In the genomic region with DNA sequence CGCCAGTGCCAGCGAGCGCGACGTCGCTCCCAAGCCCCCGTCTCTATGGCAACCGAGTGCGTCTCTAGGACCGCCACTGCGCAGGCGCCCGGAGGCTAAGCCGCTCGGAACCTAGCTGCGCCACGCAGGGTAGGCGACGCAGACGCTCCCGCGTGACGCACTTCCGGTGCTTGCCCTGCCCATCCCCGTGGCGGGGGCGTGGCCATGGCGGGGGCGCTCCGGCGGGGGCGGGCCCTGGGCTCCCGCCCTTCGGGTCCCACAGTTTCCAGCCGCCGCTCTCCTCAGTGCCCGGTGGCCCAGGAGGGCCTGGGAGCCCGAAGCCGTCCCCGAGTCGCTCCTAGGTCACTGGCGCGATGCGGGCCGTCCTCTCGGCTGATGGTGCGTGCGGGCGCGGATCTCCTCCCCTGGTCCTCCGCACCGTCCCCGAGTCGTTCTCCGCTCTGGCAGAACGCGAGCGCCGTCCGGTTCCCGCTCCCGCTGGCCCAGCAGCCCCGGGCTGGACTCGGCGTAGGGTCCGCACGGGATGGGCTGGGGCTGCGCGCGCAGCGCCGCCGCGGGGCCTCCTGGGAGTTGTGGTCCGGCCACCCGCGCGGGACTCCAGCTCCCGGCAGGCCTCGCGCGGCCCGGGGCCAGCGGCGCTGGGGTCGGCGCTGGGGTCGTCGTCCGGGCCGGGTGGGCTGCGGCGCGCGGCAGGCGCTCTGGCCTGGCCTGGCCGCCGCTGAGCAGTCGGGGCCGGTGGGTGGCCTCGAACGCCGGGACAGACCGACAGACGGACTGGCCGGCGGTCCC, we compare ENCODE assay signal across 8 cellular contexts. TPM values are rescaled to one million over a fixed set of nuclear protein-coding genes. Genes with fewer than 3 reads are reported as not detected.
A peak's percentile ranks its signal among the peaks of the same experiment; 100 is the strongest.
DNase-seq lines count a peak whose midpoint lies in the region; ATAC-seq and TF ChIP-seq lines count a peak whose summit lies in the region.

TSS of gene MIB2 (plus strand) at position 245 of the 789 bp plus-strand sequence. CDS start 7,953 bp downstream, outside the sequence.

- intact Hi-C loops in activated naive CD4-positive, alpha-beta T cell treated with anti-CD3 and anti-CD28 coated beads for 36 hours (cut with micrococcal nuclease) = loop anchor here (1.0 to 2.0 kb wide), 4 partner anchors 13 to 240 kb away; partner anchors contain the start of genes AURKAIP1, CDK11B and SSU72

- H3K4me3 ChIP-seq in gastroesophageal sphincter (peak within 1 kb of the TSS; percentile 70 to 85), neutrophil (ENCODE audit: low read depth in 1 of 2, low read length in 1 of 2) (peak within 1 kb of the TSS; percentile 82 to 99)

- no peaks in the 10 kb centered on the region for H3K9me3 Mint-ChIP-seq in activated naive CD4-positive, alpha-beta T cell treated with anti-CD3 and anti-CD28 coated beads for 36 hours

- WGBS in gastroesophageal sphincter (ENCODE audit: low coverage in 1 of 2), 2 donors = no CpG with 5 or more reads among the region's 107 CpGs

- TF ChIP-seq POLR2A in gastroesophageal sphincter (IDR thresholded peaks at IDR 0.05) = peak; percentile 74 to 80

- TF ChIP-seq CTCF in gastroesophageal sphincter (IDR thresholded peaks at IDR 0.05) (no peak), neutrophil (IDR thresholded peaks at IDR 0.05) (no peak)

- no peaks in the 10 kb centered on the region for H3K27me3 Mint-ChIP-seq in activated naive CD4-positive, alpha-beta T cell treated with anti-CD3 and anti-CD28 coated beads for 36 hours (ENCODE audit: low read depth)

- POLR2A ChIA-PET in HEK293T (lab: Yijun Ruan, JAX) = interaction anchor here (0.5 to 3.3 kb wide), 21 partner anchors 9 to 675 kb away, joined by 3 to 33 read pairs (median 3); partner anchors contain the start of gene FNDC10

- H3K27me3 ChIP-seq in gastroesophageal sphincter (no peaks in the 10 kb centered on the region), neutrophil (no peaks in the 10 kb centered on the region)

- H3K27ac Mint-ChIP-seq in activated naive CD4-positive, alpha-beta T cell treated with anti-CD3 and anti-CD28 coated beads for 36 hours = peak within 1 kb of the TSS; percentile 85

- peak; percentile 95 for ATAC-seq in gastroesophageal sphincter

- peaks cover 5% of the 10 kb centered on the region for H3K36me3 Mint-ChIP-seq in activated naive CD4-positive, alpha-beta T cell treated with anti-CD3 and anti-CD28 coated beads for 36 hours (ENCODE audit: low read depth)

- H3K27ac ChIP-seq in gastroesophageal sphincter = peak within 1 kb of the TSS; percentile 91 to 100 (median 100)
- peak within 1 kb of the TSS; percentile 99 for H3K27ac ChIP-seq in neutrophil
- H3K27ac ChIP-seq in substantia nigra (ENCODE audit: low read depth, low read length, poor library complexity, severe bottlenecking) = peak within 1 kb of the TSS; percentile 100

- H3K4me1 ChIP-seq in gastroesophageal sphincter (peaks cover 0 to 51% (median 22%) of the 10 kb centered on the region in 3 donors), neutrophil (ENCODE audit: control insufficient read depth in 1 of 2, insufficient read depth in 1 of 2, low read depth in 1 of 2, low read length in 1 of 2) (peaks cover 29 to 32% of the 10 kb centered on the region in 2 experiments)

- peak within 1 kb of the TSS; percentile 90 for H3K4me3 Mint-ChIP-seq in activated naive CD4-positive, alpha-beta T cell treated with anti-CD3 and anti-CD28 coated beads for 36 hours

- H3K36me3 ChIP-seq in gastroesophageal sphincter = peaks cover 0 to 25% of the 10 kb centered on the region in 2 donors
- no peaks in the 10 kb centered on the region for H3K36me3 ChIP-seq in neutrophil

- no peak for TF ChIP-seq EP300 in gastroesophageal sphincter (IDR thresholded peaks at IDR 0.05)

- peak; percentile 58 for DNase-seq in GM04503 (ENCODE audit: low read depth)
- DNase-seq in HEK293T (ENCODE audit: extremely low spot score) = peak; percentile 100
- DNase-seq in MV-4-11 (lab: John Stamatoyannopoulos, UW) = peak; percentile 97
- DNase-seq in SK-N-DZ (ENCODE audit: low spot score) = peak; percentile 94
- DNase-seq in activated naive CD4-positive, alpha-beta T cell treated with anti-CD3 and anti-CD28 coated beads for 36 hours = peak; percentile 95
- DNase-seq in substantia nigra (lab: John Stamatoyannopoulos, UW) = peak; percentile 75 to 99 (median 95)

- CTCF ChIA-PET in HEK293T (lab: Yijun Ruan, JAX) = no interaction called here
- CTCF ChIA-PET in activated naive CD4-positive, alpha-beta T cell treated with anti-CD3 and anti-CD28 coated beads for 36 hours (lab: Charles Lee) = interaction anchor here (1.1 kb wide), 1 partner anchor 111 kb away, joined by 3 read pairs; no protein-coding TSS in a partner anchor

- H3K9me3 ChIP-seq in gastroesophageal sphincter (no peaks in the 10 kb centered on the region), neutrophil (no peaks in the 10 kb centered on the region)

- H3K4me1 Mint-ChIP-seq in activated naive CD4-positive, alpha-beta T cell treated with anti-CD3 and anti-CD28 coated beads for 36 hours (ENCODE audit: low read depth) = peaks cover 24% of the 10 kb centered on the region

TF ChIP-seq in HEK293T, 16 proteins besides CTCF, POLR2A, EP300 and RAD21:
- TF ChIP-seq ARNT (IDR thresholded peaks at IDR 0.05) (peak; percentile 33; the same call in 1 of the 2 replicates), FOXM1 (IDR thresholded peaks at IDR 0.05; ENCODE audit: borderline replicate concordance) (no peak)

RNA-seq across cellular contexts. Expression of gene MIB2, which starts in this region (rescaled TPM):
- polyA plus RNA-seq in SK-N-DZ (2014; cell fraction: cytosol; rRNA removed) = 11.4 and 23.4 TPM in 2 replicates
- 256 and 330 TPM in 2 replicates for polyA plus RNA-seq in SK-N-DZ (2014; cell fraction: nucleus; rRNA removed)
- 10 to 100 TPM; 27.6 to 31.7 TPM for total RNA-seq in activated naive CD4-positive, alpha-beta T cell treated with anti-CD3 and anti-CD28 coated beads for 36 hours
- total RNA-seq in gastroesophageal sphincter = 10 to 100 TPM; 51.4 to 85.3 (median 69.3) TPM

Comparison
In these comparisons a context has a peak if more than half of its experiments do, and no peak if none do; other contexts are left out.
1. Peak in every context shown above with its lines: DNase-seq, ATAC-seq, H3K4me3 ChIP-seq and H3K27ac ChIP-seq.